ENCODE assay signal across 33 cellular contexts in the genomic region with DNA sequence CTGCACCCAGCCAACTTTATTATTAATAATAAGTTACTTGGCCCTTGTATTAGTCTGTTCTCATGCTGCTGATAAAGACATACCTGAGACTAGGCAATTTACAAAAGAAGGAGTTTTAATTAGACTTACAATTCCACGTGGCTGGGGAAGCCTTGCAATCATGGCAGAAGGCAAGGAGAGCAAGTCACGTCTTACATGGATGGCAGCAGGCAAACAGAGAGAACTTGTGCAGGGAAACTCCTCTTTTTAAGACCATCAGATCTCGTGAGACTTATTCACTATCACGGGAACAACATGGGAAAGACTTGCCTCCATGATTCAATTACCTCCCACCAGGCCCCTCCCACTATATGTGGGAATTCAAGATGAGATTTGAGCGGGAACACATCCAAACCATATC. TPM values are rescaled to one million over a fixed set of nuclear protein-coding genes. Genes with fewer than 3 reads are reported as not detected.
"Had no signal": no experiment of that assay in that cellular context is flagged by ENCODE, and none has a peak within 500 bp of the region (broad histone marks: within the 10 kb centered on the region; RNA-seq: fewer than 3 reads in every experiment).

No MANE protein-coding gene starts in this region.

- H3K27me3 ChIP-seq: adrenal gland, ascending aorta, body of pancreas, brain microvascular endothelial cell, breast epithelium, cardiac muscle cell had no signal

- H3K9me3 ChIP-seq: adrenal gland, ascending aorta had no signal

- H3K4me1 ChIP-seq: adrenal gland, ascending aorta, body of pancreas, breast epithelium had no signal

- H3K36me3 ChIP-seq: adrenal gland, ascending aorta, brain microvascular endothelial cell, breast epithelium, cardiac muscle cell had no signal

- FAIRE-seq: astrocyte, bronchial epithelial cell had no signal

- ATAC-seq: activated naive CD4-positive, alpha-beta T cell treated with anti-CD3 and anti-CD28 coated beads, Interleukin-2, amount 50 U/mL, for 72 hours; activated naive CD8-positive, alpha-beta T cell treated with anti-CD3 and anti-CD28 coated beads, Interleukin-2, amount 50 U/mL, for 24 hours; activated T-cell treated with anti-CD3 and anti-CD28 coated beads, Interleukin-2, amount 50 U/mL, for 4 hours; activated T-cell treated with anti-CD3 and anti-CD28 coated beads, Interleukin-2, amount 50 U/mL, for 72 hours; activated T-helper 17 cell treated with anti-CD3 and anti-CD28 coated beads, Interleukin-2, amount 50 U/mL, for 72 hours; body of pancreas had no signal

- H3K4me3 ChIP-seq: adrenal gland, ascending aorta, body of pancreas, breast epithelium, cardiac muscle cell had no signal

- DNase-seq: activated effector memory CD4-positive, alpha-beta T cell treated with anti-CD3 and anti-CD28 coated beads, Interleukin-2, amount 50 U/mL, for 16 hours; activated effector memory CD4-positive, alpha-beta T cell treated with Interleukin-2 at 50 U/mL for 16 hours; activated gamma-delta T cell; activated gamma-delta T cell treated with Interleukin-2 at 50 U/mL for 16 hours; activated naive CD4-positive, alpha-beta T cell; activated naive CD4-positive, alpha-beta T cell treated with anti-CD3 and anti-CD28 coated beads for 36 hours; activated naive CD4-positive, alpha-beta T cell treated with anti-CD3 and anti-CD28 coated beads, Interleukin-2, amount 10 ng/mL, durations not matched to agents 7 days and 5 days; activated naive CD4-positive, alpha-beta T cell treated with anti-CD3 and anti-CD28 coated beads, Interleukin-2, amount 50 U/mL, for 16 hours; activated naive CD4-positive, alpha-beta T cell treated with Interleukin-2 at 50 U/mL for 16 hours; activated naive CD8-positive, alpha-beta T cell treated with anti-CD3 and anti-CD28 coated beads for 36 hours; activated naive CD8-positive, alpha-beta T cell treated with anti-CD3 and anti-CD28 coated beads, Interleukin-2, amount 10 ng/mL, durations not matched to agents 7 days and 5 days; activated naive CD8-positive, alpha-beta T cell treated with anti-CD3 and anti-CD28 coated beads, Interleukin-2, amount 50 U/mL, for 24 hours; activated T-cell treated with anti-CD3 and anti-CD28 coated beads, Interleukin-2, amount 50 U/mL, for 24 hours; activated T-cell treated with anti-CD3 and anti-CD28 coated beads, Interleukin-2, amount 50 U/mL, for 4 hours; activated T-cell treated with anti-CD3 and anti-CD28 coated beads, Interleukin-2, amount 50 U/mL, for 48 hours; activated T-cell treated with anti-CD3 and anti-CD28 coated beads, Interleukin-2, amount 50 U/mL, for 72 hours; adrenal gland; amniotic stem cell; amygdala; anterior cingulate cortex; aorta; body of pancreas; brain microvascular endothelial cell; caudate nucleus; central memory CD4-positive, alpha-beta T cell; cerebellar nuclear complex had no signal

- H3K27ac ChIP-seq: adrenal gland, ascending aorta, body of pancreas, brain microvascular endothelial cell, breast epithelium, cardiac muscle cell had no signal

RNA-seq across cellular contexts. Expression of gene SYT17, which starts 47.7 kb away (rescaled TPM):
- total RNA-seq: activated naive CD4-positive, alpha-beta T cell treated with anti-CD3 and anti-CD28 coated beads for 36 hours; activated naive CD4-positive, alpha-beta T cell treated with anti-CD3 and anti-CD28 coated beads, Interleukin-2, amount 50 U/mL, for 72 hours; activated naive CD8-positive, alpha-beta T cell treated with anti-CD3 and anti-CD28 coated beads, Interleukin-2, amount 10 ng/mL, durations not matched to agents 7 days and 5 days; activated T-helper 17 cell treated with anti-CD3 and anti-CD28 coated beads, Interleukin-2, amount 50 U/mL, for 72 hours had no signal
